In genomic region chr16:88534731-88535141, GRCh38 we compare ENCODE assay signal across 2 cellular contexts.
A peak's percentile ranks its signal among the peaks of the same experiment; 100 is the strongest.
TF ChIP-seq lines count a peak whose summit lies in the region.

No MANE protein-coding gene starts in this region.

TF ChIP-seq in GM12878, 131 proteins besides CTCF, POLR2A, EP300 and RAD21:
- TF ChIP-seq PML (IDR thresholded peaks at IDR 0.05; ENCODE audit: low read length) (no peak), BHLHE40 (IDR thresholded peaks at IDR 0.05; ENCODE audit: borderline replicate concordance in 1 of 2, low read depth in 2 of 2, low read length in 1 of 2) (peak; percentile 79 to 93; a peak in 3 of 4 replicates), MAX (IDR thresholded peaks at IDR 0.05; ENCODE audit: low read depth, low read length) (peak; percentile 34; the same call in 1 of the 2 replicates), ZSCAN29 (IDR thresholded peaks at IDR 0.05) (no peak), LARP7 (IDR thresholded peaks at IDR 0.05) (peak; percentile 40; the same call in 1 of the 2 replicates), SIN3A (IDR thresholded peaks at IDR 0.05; ENCODE audit: low read depth, low read length) (0 out of 2 replicates have a peak, but pooled peaks have one; percentile 30), DPF2 (IDR thresholded peaks at IDR 0.05) (0 out of 2 replicates have a peak, but pooled peaks have one; percentile 9), MEF2B (IDR thresholded peaks at IDR 0.05; ENCODE audit: partially characterized antibody, poor library complexity, severe bottlenecking) (peak; percentile 22)

TF ChIP-seq in SK-N-SH, 30 proteins besides CTCF, POLR2A, EP300 and RAD21:
- TF ChIP-seq POLR2AphosphoS5 (IDR thresholded peaks at IDR 0.05; ENCODE audit: low read depth, low read length) (no peak), MEF2A (IDR thresholded peaks at IDR 0.05; ENCODE audit: borderline replicate concordance, low read depth) (no peak), RFX5 (IDR thresholded peaks at IDR 0.05; ENCODE audit: low read length) (no peak), NFIC (IDR thresholded peaks at IDR 0.05; ENCODE audit: borderline replicate concordance) (no peak)
TF ChIP-seq in SK-N-SH: peak in this region for 0.
